ENCODE assay signal across 20 cellular contexts in genomic region chr2:96535331-96535730, GRCh38. TPM values are rescaled to one million over a fixed set of nuclear protein-coding genes. Genes with fewer than 3 reads are reported as not detected.
DNase-seq lines count a peak whose midpoint lies in the region; ATAC-seq, FAIRE-seq and TF ChIP-seq lines count a peak whose summit lies in the region.
"Had no signal": no experiment of that assay in that cellular context is flagged by ENCODE, and none has a peak within 500 bp of the region (broad histone marks: within the 10 kb centered on the region; RNA-seq: fewer than 3 reads in every experiment).

No MANE protein-coding gene starts in this region.

- no peak overlapping the region for H3K9ac ChIP-seq in kidney (ENCODE audit: low read length in 2 of 2)

- TF ChIP-seq CTCF in heart right ventricle (IDR thresholded peaks at IDR 0.05) (no peak), kidney (IDR thresholded peaks at IDR 0.05; ENCODE audit: borderline replicate concordance, extremely low read depth, insufficient read depth) (no peak), upper lobe of right lung (IDR thresholded peaks at IDR 0.05) (no peak)

- TF ChIP-seq POLR2A in GM12892 (IDR thresholded peaks at IDR 0.05; ENCODE audit: low read depth, low read length), result no peak

- H3K9me3 ChIP-seq in heart right ventricle, result no peaks in the 10 kb centered on the region
- no peaks in the 10 kb centered on the region for H3K9me3 ChIP-seq in kidney (ENCODE audit: control insufficient read depth in 1 of 2, low read length in 2 of 2)
- no peaks in the 10 kb centered on the region for H3K9me3 ChIP-seq in upper lobe of right lung

- DNase-seq in heart right ventricle (no peak), Right ventricle myocardium superior (no peak), NCI-H69 (lab: John Stamatoyannopoulos, UW) (peak; percentile 13), kidney (peak; percentile 43), upper lobe of right lung (peak; percentile 26), GM12892 (ENCODE audit: insufficient read length) (no peak), ecto neural progenitor cell (ENCODE audit: low spot score) (no peak), NCI-H187 (lab: John Stamatoyannopoulos, UW) (no peak)
- DNase-seq: activated naive CD4-positive, alpha-beta T cell; cortex of kidney; NCI-H446; stimulated activated CD4-positive, alpha-beta T cell treated with anti-CD3 and anti-CD28 coated beads, Interleukin-2, amount 100 ng/mL, for 24 hours; substantia nigra; T-helper 2 cell had no signal

- H3K4me3 ChIP-seq in heart right ventricle (no peak overlapping the region), kidney (ENCODE audit: low read length in 2 of 2) (no peak overlapping the region), upper lobe of right lung (no peak overlapping the region)
- H3K4me3 ChIP-seq: GM23338 had no signal

- H3K27me3 ChIP-seq in heart right ventricle, result no peaks in the 10 kb centered on the region
- no peaks in the 10 kb centered on the region for H3K27me3 ChIP-seq in upper lobe of right lung

- H3K36me3 ChIP-seq in heart right ventricle (peaks cover 0 to 14% (median 0%) of the 10 kb centered on the region in 9 donors), kidney (ENCODE audit: control insufficient read depth in 1 of 2, insufficient read depth in 2 of 2, low read length in 2 of 2) (no peaks in the 10 kb centered on the region), upper lobe of right lung (no peaks in the 10 kb centered on the region)

- H3K4me1 ChIP-seq in heart right ventricle (peaks cover 31 to 91% (median 78%) of the 10 kb centered on the region in 9 donors), kidney (ENCODE audit: control insufficient read depth in 1 of 2, insufficient read depth in 1 of 2, low read depth in 1 of 2, low read length in 2 of 2) (peaks cover 14 to 15% of the 10 kb centered on the region in 2 donors), upper lobe of right lung (peaks cover 61% of the 10 kb centered on the region)

- intact Hi-C loops in heart right ventricle (cut with DNase I), result loop anchor here in 3 of 10 donors (10.0 kb wide), 2 partner anchors 99 to 341 kb away; partner anchors contain the start of gene KANSL3 (in 2 of the 3)
- intact Hi-C loops in Right ventricle myocardium superior (cut with DNase I), result no loop called here
- intact Hi-C loops in kidney (cut with DNase I), result no loop called here
- intact Hi-C loops in upper lobe of right lung (cut with DNase I), result no loop called here

- H3K27ac ChIP-seq in heart right ventricle, result peak overlapping the region in 6 of 10 donors; percentile 95 to 100 (median 100)
- no peak overlapping the region for H3K27ac ChIP-seq in kidney (ENCODE audit: low read depth in 2 of 2, low read length in 2 of 2)
- H3K27ac ChIP-seq in upper lobe of right lung, result no peak overlapping the region

- no peak for FAIRE-seq in kidney (lab: Jason Lieb, UNC)
- no peak for FAIRE-seq in GM12892 (lab: Jason Lieb, UNC)
- FAIRE-seq: G401.6, GM12891 had no signal

- no peak for ATAC-seq in heart right ventricle
- ATAC-seq in Right ventricle myocardium superior (ENCODE audit: poor library complexity), result no peak
- no peak for ATAC-seq in upper lobe of right lung
- ATAC-seq: GM23338, sciatic nerve, WTC11 had no signal

- 92 to 94% methylated on average over 4 of the region's 4 CpGs for WGBS in heart right ventricle, 2 donors

RNA-seq across cellular contexts. Expression of gene ARID5A, which starts 1.2 kb away (rescaled TPM):
- total RNA-seq in heart right ventricle (100 to 1,000 TPM in 1 of 10 donors, 10 to 100 TPM in 9; 12.0 to 121 (median 43.5) TPM), Right ventricle myocardium superior (9.4 TPM), kidney (26.3 TPM), upper lobe of right lung (32.8 TPM)
- polyA plus RNA-seq in heart right ventricle (10 to 100 TPM; 35.0 to 42.9 TPM), kidney (ENCODE audit: insufficient read depth, low read depth, low replicate concordance) (8.6 TPM)
- 32.9 TPM for polyA plus RNA-seq in GM12892 (2012; ENCODE audit: missing spikeins)

RNA-seq across cellular contexts. Expression of gene NEURL3, which starts 30.2 kb away (rescaled TPM):
- total RNA-seq in heart right ventricle (under 1 TPM in 2 of 10 donors, not detected in 8; 0.37 to 0.67 TPM), Right ventricle myocardium superior (not detected), kidney (3.2 TPM), upper lobe of right lung (0.29 TPM)
- polyA plus RNA-seq in heart right ventricle (under 1 TPM; 0.06 to 0.22 TPM), kidney (ENCODE audit: insufficient read depth, low read depth, low replicate concordance) (11.1 TPM)
- polyA plus RNA-seq in GM12892 (2012; ENCODE audit: missing spikeins), result 1.1 TPM
- total RNA-seq: GM23338, mesenteric fat pad, WTC11 had no signal

Comparison
In these comparisons a context has a peak if more than half of its experiments do, and no peak if none do; other contexts are left out.
1. DNase-seq: peak in NCI-H69 (single experiment), kidney (single experiment) and upper lobe of right lung (single experiment); none in heart right ventricle (0 of 2), Right ventricle myocardium superior (single experiment), GM12892 (single experiment), ecto neural progenitor cell (single experiment) and NCI-H187 (0 of 2).
2. H3K27ac ChIP-seq: peak in heart right ventricle (6 of 10); none in kidney (0 of 2) and upper lobe of right lung (single experiment).